ENCODE assay signal across 1 cellular context in the genomic region with DNA sequence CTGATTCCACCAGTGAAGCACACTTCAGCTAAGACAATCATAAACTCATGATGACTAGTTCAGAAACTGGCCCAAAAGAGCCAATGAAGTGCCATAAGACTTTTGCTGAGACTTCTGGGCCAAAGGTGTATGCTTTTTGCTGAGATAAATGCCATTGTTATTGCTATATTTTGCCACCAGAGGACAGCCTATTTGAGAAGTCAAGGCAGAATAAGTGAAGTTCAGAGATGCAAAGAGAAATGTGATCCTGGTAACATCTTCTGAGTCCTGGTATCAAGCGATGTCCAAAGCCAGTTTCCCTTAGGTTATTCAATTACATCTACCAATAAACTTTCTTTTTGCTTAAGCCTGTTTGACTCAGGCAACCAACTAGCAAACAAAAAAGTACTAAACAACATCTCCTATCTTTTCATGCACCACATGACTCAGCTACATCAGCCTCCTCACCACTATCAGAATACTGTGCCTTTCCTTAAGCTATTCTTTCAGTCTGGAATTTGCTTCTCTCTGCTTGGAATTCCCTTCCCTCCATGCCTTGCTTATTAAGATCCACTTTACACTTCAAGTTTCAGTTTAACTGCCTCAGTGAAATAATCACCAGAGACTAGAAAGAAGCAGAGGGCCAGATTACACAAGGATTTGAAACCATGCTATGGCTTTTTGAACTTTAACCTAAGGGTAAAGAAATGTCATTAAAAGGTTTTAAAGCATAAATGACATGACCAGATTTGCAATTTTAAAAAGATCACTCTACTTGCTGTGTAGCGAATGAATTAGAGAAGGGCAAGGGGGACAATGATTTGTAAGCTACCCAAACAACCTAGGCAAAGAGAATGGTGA.
TF ChIP-seq lines count a peak whose summit lies in the region.

No MANE protein-coding gene starts in this region.

TF ChIP-seq in GM23338, 12 proteins besides CTCF, POLR2A, EP300 and RAD21 (continued from another document):
- TF ChIP-seq, protein P1, sequence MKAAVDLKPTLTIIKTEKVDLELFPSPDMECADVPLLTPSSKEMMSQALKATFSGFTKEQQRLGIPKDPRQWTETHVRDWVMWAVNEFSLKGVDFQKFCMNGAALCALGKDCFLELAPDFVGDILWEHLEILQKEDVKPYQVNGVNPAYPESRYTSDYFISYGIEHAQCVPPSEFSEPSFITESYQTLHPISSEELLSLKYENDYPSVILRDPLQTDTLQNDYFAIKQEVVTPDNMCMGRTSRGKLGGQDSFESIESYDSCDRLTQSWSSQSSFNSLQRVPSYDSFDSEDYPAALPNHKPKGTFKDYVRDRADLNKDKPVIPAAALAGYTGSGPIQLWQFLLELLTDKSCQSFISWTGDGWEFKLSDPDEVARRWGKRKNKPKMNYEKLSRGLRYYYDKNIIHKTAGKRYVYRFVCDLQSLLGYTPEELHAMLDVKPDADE (IDR thresholded peaks at IDR 0.05), result no peak
- no peak for TF ChIP-seq STAT1 (IDR thresholded peaks at IDR 0.05; ENCODE audit: unreplicated experiment)
- no peak for TF ChIP-seq ZNF331 (CRISPR knock-in tag; IDR thresholded peaks at IDR 0.05; ENCODE audit: low read depth)
- TF ChIP-seq JUNB (IDR thresholded peaks at IDR 0.05; ENCODE audit: unreplicated experiment), result no peak
- TF ChIP-seq EZH2phosphoT487 (IDR thresholded peaks at IDR 0.05; ENCODE audit: unreplicated experiment), result no peak
- TF ChIP-seq NANOG (IDR thresholded peaks at IDR 0.05; ENCODE audit: borderline replicate concordance), result no peak
- TF ChIP-seq CREB1 (CRISPR knock-in tag; IDR thresholded peaks at IDR 0.05; ENCODE audit: low read depth), result no peak
- TF ChIP-seq EZH2 (IDR thresholded peaks at IDR 0.05; ENCODE audit: low read depth, unreplicated experiment), result no peak
- TF ChIP-seq, protein P2, sequence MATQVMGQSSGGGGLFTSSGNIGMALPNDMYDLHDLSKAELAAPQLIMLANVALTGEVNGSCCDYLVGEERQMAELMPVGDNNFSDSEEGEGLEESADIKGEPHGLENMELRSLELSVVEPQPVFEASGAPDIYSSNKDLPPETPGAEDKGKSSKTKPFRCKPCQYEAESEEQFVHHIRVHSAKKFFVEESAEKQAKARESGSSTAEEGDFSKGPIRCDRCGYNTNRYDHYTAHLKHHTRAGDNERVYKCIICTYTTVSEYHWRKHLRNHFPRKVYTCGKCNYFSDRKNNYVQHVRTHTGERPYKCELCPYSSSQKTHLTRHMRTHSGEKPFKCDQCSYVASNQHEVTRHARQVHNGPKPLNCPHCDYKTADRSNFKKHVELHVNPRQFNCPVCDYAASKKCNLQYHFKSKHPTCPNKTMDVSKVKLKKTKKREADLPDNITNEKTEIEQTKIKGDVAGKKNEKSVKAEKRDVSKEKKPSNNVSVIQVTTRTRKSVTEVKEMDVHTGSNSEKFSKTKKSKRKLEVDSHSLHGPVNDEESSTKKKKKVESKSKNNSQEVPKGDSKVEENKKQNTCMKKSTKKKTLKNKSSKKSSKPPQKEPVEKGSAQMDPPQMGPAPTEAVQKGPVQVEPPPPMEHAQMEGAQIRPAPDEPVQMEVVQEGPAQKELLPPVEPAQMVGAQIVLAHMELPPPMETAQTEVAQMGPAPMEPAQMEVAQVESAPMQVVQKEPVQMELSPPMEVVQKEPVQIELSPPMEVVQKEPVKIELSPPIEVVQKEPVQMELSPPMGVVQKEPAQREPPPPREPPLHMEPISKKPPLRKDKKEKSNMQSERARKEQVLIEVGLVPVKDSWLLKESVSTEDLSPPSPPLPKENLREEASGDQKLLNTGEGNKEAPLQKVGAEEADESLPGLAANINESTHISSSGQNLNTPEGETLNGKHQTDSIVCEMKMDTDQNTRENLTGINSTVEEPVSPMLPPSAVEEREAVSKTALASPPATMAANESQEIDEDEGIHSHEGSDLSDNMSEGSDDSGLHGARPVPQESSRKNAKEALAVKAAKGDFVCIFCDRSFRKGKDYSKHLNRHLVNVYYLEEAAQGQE (IDR thresholded peaks at IDR 0.05; ENCODE audit: unreplicated experiment), result no peak
- TF ChIP-seq, protein P3, sequence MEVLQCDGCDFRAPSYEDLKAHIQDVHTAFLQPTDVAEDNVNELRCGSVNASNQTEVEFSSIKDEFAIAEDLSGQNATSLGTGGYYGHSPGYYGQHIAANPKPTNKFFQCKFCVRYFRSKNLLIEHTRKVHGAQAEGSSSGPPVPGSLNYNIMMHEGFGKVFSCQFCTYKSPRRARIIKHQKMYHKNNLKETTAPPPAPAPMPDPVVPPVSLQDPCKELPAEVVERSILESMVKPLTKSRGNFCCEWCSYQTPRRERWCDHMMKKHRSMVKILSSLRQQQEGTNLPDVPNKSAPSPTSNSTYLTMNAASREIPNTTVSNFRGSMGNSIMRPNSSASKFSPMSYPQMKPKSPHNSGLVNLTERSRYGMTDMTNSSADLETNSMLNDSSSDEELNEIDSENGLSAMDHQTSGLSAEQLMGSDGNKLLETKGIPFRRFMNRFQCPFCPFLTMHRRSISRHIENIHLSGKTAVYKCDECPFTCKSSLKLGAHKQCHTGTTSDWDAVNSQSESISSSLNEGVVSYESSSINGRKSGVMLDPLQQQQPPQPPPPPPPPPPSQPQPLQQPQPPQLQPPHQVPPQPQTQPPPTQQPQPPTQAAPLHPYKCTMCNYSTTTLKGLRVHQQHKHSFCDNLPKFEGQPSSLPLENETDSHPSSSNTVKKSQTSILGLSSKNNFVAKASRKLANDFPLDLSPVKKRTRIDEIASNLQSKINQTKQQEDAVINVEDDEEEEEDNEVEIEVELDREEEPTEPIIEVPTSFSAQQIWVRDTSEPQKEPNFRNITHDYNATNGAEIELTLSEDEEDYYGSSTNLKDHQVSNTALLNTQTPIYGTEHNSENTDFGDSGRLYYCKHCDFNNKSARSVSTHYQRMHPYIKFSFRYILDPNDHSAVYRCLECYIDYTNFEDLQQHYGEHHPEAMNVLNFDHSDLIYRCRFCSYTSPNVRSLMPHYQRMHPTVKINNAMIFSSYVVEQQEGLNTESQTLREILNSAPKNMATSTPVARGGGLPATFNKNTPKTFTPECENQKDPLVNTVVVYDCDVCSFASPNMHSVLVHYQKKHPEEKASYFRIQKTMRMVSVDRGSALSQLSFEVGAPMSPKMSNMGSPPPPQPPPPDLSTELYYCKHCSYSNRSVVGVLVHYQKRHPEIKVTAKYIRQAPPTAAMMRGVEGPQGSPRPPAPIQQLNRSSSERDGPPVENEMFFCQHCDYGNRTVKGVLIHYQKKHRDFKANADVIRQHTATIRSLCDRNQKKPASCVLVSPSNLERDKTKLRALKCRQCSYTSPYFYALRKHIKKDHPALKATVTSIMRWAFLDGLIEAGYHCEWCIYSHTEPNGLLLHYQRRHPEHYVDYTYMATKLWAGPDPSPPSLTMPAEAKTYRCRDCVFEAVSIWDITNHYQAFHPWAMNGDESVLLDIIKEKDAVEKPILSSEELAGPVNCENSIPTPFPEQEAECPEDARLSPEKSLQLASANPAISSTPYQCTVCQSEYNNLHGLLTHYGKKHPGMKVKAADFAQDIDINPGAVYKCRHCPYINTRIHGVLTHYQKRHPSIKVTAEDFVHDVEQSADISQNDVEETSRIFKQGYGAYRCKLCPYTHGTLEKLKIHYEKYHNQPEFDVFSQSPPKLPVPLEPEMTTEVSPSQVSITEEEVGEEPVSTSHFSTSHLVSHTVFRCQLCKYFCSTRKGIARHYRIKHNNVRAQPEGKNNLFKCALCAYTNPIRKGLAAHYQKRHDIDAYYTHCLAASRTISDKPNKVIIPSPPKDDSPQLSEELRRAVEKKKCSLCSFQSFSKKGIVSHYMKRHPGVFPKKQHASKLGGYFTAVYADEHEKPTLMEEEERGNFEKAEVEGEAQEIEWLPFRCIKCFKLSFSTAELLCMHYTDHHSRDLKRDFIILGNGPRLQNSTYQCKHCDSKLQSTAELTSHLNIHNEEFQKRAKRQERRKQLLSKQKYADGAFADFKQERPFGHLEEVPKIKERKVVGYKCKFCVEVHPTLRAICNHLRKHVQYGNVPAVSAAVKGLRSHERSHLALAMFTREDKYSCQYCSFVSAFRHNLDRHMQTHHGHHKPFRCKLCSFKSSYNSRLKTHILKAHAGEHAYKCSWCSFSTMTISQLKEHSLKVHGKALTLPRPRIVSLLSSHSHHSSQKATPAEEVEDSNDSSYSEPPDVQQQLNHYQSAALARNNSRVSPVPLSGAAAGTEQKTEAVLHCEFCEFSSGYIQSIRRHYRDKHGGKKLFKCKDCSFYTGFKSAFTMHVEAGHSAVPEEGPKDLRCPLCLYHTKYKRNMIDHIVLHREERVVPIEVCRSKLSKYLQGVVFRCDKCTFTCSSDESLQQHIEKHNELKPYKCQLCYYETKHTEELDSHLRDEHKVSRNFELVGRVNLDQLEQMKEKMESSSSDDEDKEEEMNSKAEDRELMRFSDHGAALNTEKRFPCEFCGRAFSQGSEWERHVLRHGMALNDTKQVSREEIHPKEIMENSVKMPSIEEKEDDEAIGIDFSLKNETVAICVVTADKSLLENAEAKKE (CRISPR knock-in tag; IDR thresholded peaks at IDR 0.05), result no peak
